ENCODE assay signal across 1 cellular context in genomic region chr10:43293677-43294057, GRCh38.
TF ChIP-seq lines count a peak whose summit lies in the region.

No MANE protein-coding gene starts in this region.

TF ChIP-seq in GM12878, 131 proteins besides CTCF, POLR2A, EP300 and RAD21:
- no peak for TF ChIP-seq TAF1 (IDR thresholded peaks at IDR 0.05; ENCODE audit: borderline replicate concordance, low read depth, low read length)
- TF ChIP-seq SIX5 (IDR thresholded peaks at IDR 0.05; ENCODE audit: low read depth, low read length, severe bottlenecking) = no peak
- no peak for TF ChIP-seq BCL11A (IDR thresholded peaks at IDR 0.05; ENCODE audit: low read depth, low read length)
- TF ChIP-seq ZNF622 (IDR thresholded peaks at IDR 0.05) = no peak
- no peak for TF ChIP-seq IRF4 (IDR thresholded peaks at IDR 0.05; ENCODE audit: low read depth, low read length)
- no peak for TF ChIP-seq STAT3 (IDR thresholded peaks at IDR 0.05; ENCODE audit: low read depth, low read length)
- no peak for TF ChIP-seq FOS (IDR thresholded peaks at IDR 0.05; ENCODE audit: borderline replicate concordance, extremely low read depth, insufficient read length)
- TF ChIP-seq CHD1 (IDR thresholded peaks at IDR 0.05; ENCODE audit: low read depth, low read length) = no peak
- TF ChIP-seq ZBTB40 (IDR thresholded peaks at IDR 0.05; ENCODE audit: borderline replicate concordance) = no peak
- no peak for TF ChIP-seq BRCA1 (IDR thresholded peaks at IDR 0.05; ENCODE audit: low read depth, low read length)
- TF ChIP-seq CEBPZ (IDR thresholded peaks at IDR 0.05; ENCODE audit: low read depth, low read length) = no peak
- no peak for TF ChIP-seq CREB1 (IDR thresholded peaks at IDR 0.05; ENCODE audit: low read depth)
- TF ChIP-seq EZH2 (IDR thresholded peaks at IDR 0.05; ENCODE audit: borderline replicate concordance, control insufficient read depth, low read depth, low read length) = no peak
- no peak for TF ChIP-seq RUNX3 (IDR thresholded peaks at IDR 0.05; ENCODE audit: low read length)
- no peak for TF ChIP-seq YY1 (IDR thresholded peaks at IDR 0.05; ENCODE audit: low read depth, low read length)
